In the genomic region with DNA sequence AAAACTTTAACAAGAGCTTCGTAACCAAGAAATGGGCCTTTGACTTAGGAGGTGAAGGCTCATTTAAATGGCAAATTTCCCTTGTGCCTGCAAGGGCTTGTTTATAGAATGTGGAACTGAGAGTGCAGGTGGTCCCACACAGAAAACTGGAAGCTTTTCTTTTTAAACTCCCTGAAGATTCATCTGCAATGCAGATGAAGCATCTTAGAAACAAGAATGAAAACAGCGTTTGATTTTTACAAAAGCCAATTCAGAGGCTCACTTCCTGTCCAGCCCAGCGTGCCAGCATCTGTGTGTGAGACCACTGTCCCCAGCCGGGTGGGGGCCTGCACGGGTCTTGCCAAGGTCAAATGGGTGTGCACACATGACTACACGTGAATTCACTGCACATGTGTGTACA, we compare ENCODE assay signal across 10 cellular contexts.
DNase-seq lines count a peak whose midpoint lies in the region; ATAC-seq lines count a peak whose summit lies in the region.
"Had no signal": no experiment of that assay in that cellular context is flagged by ENCODE, and none has a peak within 500 bp of the region (broad histone marks: within the 10 kb centered on the region; RNA-seq: fewer than 3 reads in every experiment).

No MANE protein-coding gene starts in this region.

- peak overlapping the region; percentile 9; the same call in 1 of the 2 replicates for H3K4me3 ChIP-seq in GM08714 (ENCODE audit: low read length)
- H3K4me3 ChIP-seq: tibial artery had no signal

- DNase-seq in globus pallidus (ENCODE audit: low spot score) (peak; percentile 88), iPS-NIHi7 (ENCODE audit: extremely low spot score) (no peak), HT-29 (ENCODE audit: low spot score) (no peak), NCI-H69 (lab: John Stamatoyannopoulos, UW) (no peak)
- no peak for DNase-seq in activated CD8-positive, alpha-beta memory T cell treated with anti-CD3 and anti-CD28 coated beads, Interleukin-2, amount 50 U/mL, for 48 hours
- DNase-seq: NCI-H2227 treated with DMSO at 0.1 percent for 48 hours had no signal

- ATAC-seq in GM19467 (IDR thresholded peaks at IDR 0.05; ENCODE audit: unreplicated experiment) (peak; percentile 71), HG03108 (IDR thresholded peaks at IDR 0.05; ENCODE audit: unreplicated experiment) (peak; percentile 81)
